Comparison of ENCODE assay signal across 36 cellular contexts in the genomic region with DNA sequence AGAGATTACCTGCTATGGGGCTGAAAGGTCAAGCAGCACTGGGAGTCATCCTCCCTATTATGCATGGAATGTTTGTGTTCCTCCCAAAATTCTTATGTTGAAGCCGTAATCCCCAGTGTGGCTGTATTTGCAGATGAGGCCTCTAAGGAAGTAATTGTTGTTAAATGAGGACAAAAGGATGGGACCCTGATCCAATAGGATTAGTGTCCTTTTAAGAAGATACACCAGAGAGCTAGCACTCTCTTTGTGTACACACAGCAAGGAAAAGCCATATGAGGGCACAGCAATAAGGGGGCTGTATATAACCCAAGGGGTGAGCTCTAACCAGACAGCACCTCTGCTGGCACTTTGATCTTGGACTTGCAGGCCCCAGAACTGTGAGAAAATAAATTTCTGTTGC.
"Had no signal": no experiment of that assay in that cellular context is flagged by ENCODE, and none has a peak within 500 bp of the region (broad histone marks: within the 10 kb centered on the region; RNA-seq: fewer than 3 reads in every experiment).

No MANE protein-coding gene starts in this region.

- H3K4me1 ChIP-seq: adrenal gland, colonic mucosa had no signal

- DNase-seq: activated CD4-positive, alpha-beta memory T cell treated with anti-CD3 and anti-CD28 coated beads for 36 hours; activated CD4-positive, alpha-beta T cell treated with anti-CD3 and anti-CD28 coated beads for 36 hours; activated CD4-positive, CD25-positive, alpha-beta regulatory T cell; activated CD4-positive, CD25-positive, alpha-beta regulatory T cell treated with anti-CD3 and anti-CD28 coated beads, Interleukin-2, amount 50 U/mL, for 72 hours; activated CD8-positive, alpha-beta memory T cell treated with anti-CD3 and anti-CD28 coated beads, Interleukin-2, amount 10 ng/mL, durations not matched to agents 7 days and 5 days; activated CD8-positive, alpha-beta memory T cell treated with anti-CD3 and anti-CD28 coated beads, Interleukin-2, amount 50 U/mL, for 4 hours; activated CD8-positive, alpha-beta T cell treated with anti-CD3 and anti-CD28 coated beads, Interleukin-2, amount 10 ng/mL, durations not matched to agents 7 days and 5 days; activated effector memory CD4-positive, alpha-beta T cell treated with anti-CD3 and anti-CD28 coated beads, Interleukin-2, amount 50 U/mL, for 16 hours; activated naive CD4-positive, alpha-beta T cell treated with anti-CD3 and anti-CD28 coated beads for 36 hours; activated naive CD8-positive, alpha-beta T cell treated with anti-CD3 and anti-CD28 coated beads for 36 hours; activated naive CD8-positive, alpha-beta T cell treated with anti-CD3 and anti-CD28 coated beads, Interleukin-2, amount 50 U/mL, for 24 hours; activated T-cell treated with anti-CD3 and anti-CD28 coated beads, Interleukin-2, amount 50 U/mL, for 1 hour; activated T-cell treated with anti-CD3 and anti-CD28 coated beads, Interleukin-2, amount 50 U/mL, for 48 hours; adrenal gland; amygdala; aorta; body of pancreas; caudate nucleus; cerebellar nuclear complex; colonic mucosa; effector CD8-positive, alpha-beta T cell; foreskin fibroblast; glutamatergic neuron; heart right ventricle; T-cell; T1000 had no signal

- H3K27ac ChIP-seq: adrenal gland, body of pancreas, colonic mucosa, epithelial cell of prostate, heart right ventricle had no signal

- H3K9me3 ChIP-seq: adrenal gland, body of pancreas, colonic mucosa had no signal

- H3K36me3 ChIP-seq: adrenal gland, colonic mucosa had no signal

- H3K27me3 Mint-ChIP-seq: activated CD4-positive, alpha-beta memory T cell treated with anti-CD3 and anti-CD28 coated beads for 36 hours; activated CD4-positive, alpha-beta T cell treated with anti-CD3 and anti-CD28 coated beads for 36 hours; activated CD4-positive, alpha-beta T cell treated with anti-CD3 and anti-CD28 coated beads, Interleukin-2, amount 10 ng/mL, durations not matched to agents 24 days and 14 days; activated CD8-positive, alpha-beta memory T cell treated with anti-CD3 and anti-CD28 coated beads, Interleukin-2, amount 10 ng/mL, durations not matched to agents 7 days and 5 days; activated naive CD4-positive, alpha-beta T cell treated with anti-CD3 and anti-CD28 coated beads, Interleukin-2, amount 50 U/mL, for 24 hours; activated naive CD8-positive, alpha-beta T cell treated with anti-CD3 and anti-CD28 coated beads for 36 hours; activated naive CD8-positive, alpha-beta T cell treated with anti-CD3 and anti-CD28 coated beads, Interleukin-2, amount 50 U/mL, for 24 hours; T-cell had no signal

- H3K27me3 ChIP-seq: adrenal gland, body of pancreas, colonic mucosa, heart right ventricle had no signal

- ATAC-seq: activated CD4-positive, alpha-beta T cell treated with anti-CD3 and anti-CD28 coated beads for 36 hours; activated CD8-positive, alpha-beta memory T cell treated with anti-CD3 and anti-CD28 coated beads, Interleukin-2, amount 10 ng/mL, durations not matched to agents 7 days and 5 days; activated CD8-positive, alpha-beta T cell treated with anti-CD3 and anti-CD28 coated beads, Interleukin-2, amount 10 ng/mL, durations not matched to agents 7 days and 5 days; activated naive CD8-positive, alpha-beta T cell treated with anti-CD3 and anti-CD28 coated beads, Interleukin-2, amount 50 U/mL, for 24 hours; body of pancreas; esophagus mucosa; heart right ventricle; T-cell had no signal

- FAIRE-seq: endothelial cell of umbilical vein, frontal cortex had no signal

- H3K9me3 Mint-ChIP-seq: activated CD4-positive, alpha-beta T cell treated with anti-CD3 and anti-CD28 coated beads, Interleukin-2, amount 10 ng/mL, durations not matched to agents 24 days and 14 days had no signal

- H3K4me3 Mint-ChIP-seq: activated CD4-positive, alpha-beta memory T cell treated with anti-CD3 and anti-CD28 coated beads for 36 hours; activated CD4-positive, alpha-beta T cell treated with anti-CD3 and anti-CD28 coated beads for 36 hours; activated CD4-positive, alpha-beta T cell treated with anti-CD3 and anti-CD28 coated beads, Interleukin-2, amount 10 ng/mL, durations not matched to agents 24 days and 14 days; activated CD8-positive, alpha-beta memory T cell treated with anti-CD3 and anti-CD28 coated beads, Interleukin-2, amount 10 ng/mL, durations not matched to agents 7 days and 5 days; activated CD8-positive, alpha-beta T cell treated with anti-CD3 and anti-CD28 coated beads, Interleukin-2, amount 10 ng/mL, durations not matched to agents 7 days and 5 days; activated naive CD4-positive, alpha-beta T cell treated with anti-CD3 and anti-CD28 coated beads for 36 hours; activated naive CD4-positive, alpha-beta T cell treated with anti-CD3 and anti-CD28 coated beads, Interleukin-2, amount 50 U/mL, for 24 hours; activated naive CD8-positive, alpha-beta T cell treated with anti-CD3 and anti-CD28 coated beads for 36 hours; activated naive CD8-positive, alpha-beta T cell treated with anti-CD3 and anti-CD28 coated beads, Interleukin-2, amount 50 U/mL, for 24 hours; activated T-helper 1 cell treated with anti-CD3 and anti-CD28 coated beads, Interleukin-12 subunit alpha, Interleukin-12 subunit beta, Interleukin-2, Interleukin-4 antibody, amounts not matched to agents 30 ng/mL and 10 ng/mL and 1 ng/mL, durations not matched to agents 14 hours and 24 hours and 36 hours; T-cell; T-helper 1 cell treated with Interleukin-12 subunit alpha and Interleukin-12 subunit beta and Interleukin-4 antibody, amounts not matched to agents 30 μg/mL and 1 μg/mL, for 36 hours; T-helper 2 cell treated with Interferon-gamma antibody and Interleukin-4, amounts not matched to agents 5 μg/mL and 100 μg/mL, for 36 hours had no signal

- H3K4me3 ChIP-seq: adrenal gland, body of pancreas, colonic mucosa, heart right ventricle had no signal

- H3K27ac Mint-ChIP-seq: activated CD4-positive, alpha-beta memory T cell treated with anti-CD3 and anti-CD28 coated beads for 36 hours; activated CD4-positive, alpha-beta T cell treated with anti-CD3 and anti-CD28 coated beads for 36 hours; activated CD4-positive, alpha-beta T cell treated with anti-CD3 and anti-CD28 coated beads, Interleukin-2, amount 10 ng/mL, durations not matched to agents 24 days and 14 days; activated CD8-positive, alpha-beta memory T cell treated with anti-CD3 and anti-CD28 coated beads, Interleukin-2, amount 10 ng/mL, durations not matched to agents 7 days and 5 days; activated CD8-positive, alpha-beta T cell treated with anti-CD3 and anti-CD28 coated beads, Interleukin-2, amount 10 ng/mL, durations not matched to agents 7 days and 5 days; activated naive CD4-positive, alpha-beta T cell treated with anti-CD3 and anti-CD28 coated beads for 36 hours; activated naive CD4-positive, alpha-beta T cell treated with anti-CD3 and anti-CD28 coated beads, Interleukin-2, amount 50 U/mL, for 24 hours; activated naive CD8-positive, alpha-beta T cell treated with anti-CD3 and anti-CD28 coated beads for 36 hours; activated naive CD8-positive, alpha-beta T cell treated with anti-CD3 and anti-CD28 coated beads, Interleukin-2, amount 50 U/mL, for 24 hours; activated T-helper 1 cell treated with anti-CD3 and anti-CD28 coated beads, Interleukin-12 subunit alpha, Interleukin-12 subunit beta, Interleukin-2, Interleukin-4 antibody, amounts not matched to agents 30 ng/mL and 10 ng/mL and 1 ng/mL, durations not matched to agents 14 hours and 24 hours and 36 hours; activated T-helper 2 cell treated with anti-CD3 and anti-CD28 coated beads, Interferon-gamma antibody, Interleukin-2, Interleukin-4, amounts not matched to agents 10 μg/mL and 5 μg/mL and 100 μg/mL, durations not matched to agents 14 hours and 24 hours and 36 hours; T-cell; T-helper 1 cell treated with Interleukin-12 subunit alpha and Interleukin-12 subunit beta and Interleukin-4 antibody, amounts not matched to agents 30 μg/mL and 1 μg/mL, for 36 hours; T-helper 2 cell treated with Interferon-gamma antibody and Interleukin-4, amounts not matched to agents 5 μg/mL and 100 μg/mL, for 36 hours had no signal
